In the genomic region with DNA sequence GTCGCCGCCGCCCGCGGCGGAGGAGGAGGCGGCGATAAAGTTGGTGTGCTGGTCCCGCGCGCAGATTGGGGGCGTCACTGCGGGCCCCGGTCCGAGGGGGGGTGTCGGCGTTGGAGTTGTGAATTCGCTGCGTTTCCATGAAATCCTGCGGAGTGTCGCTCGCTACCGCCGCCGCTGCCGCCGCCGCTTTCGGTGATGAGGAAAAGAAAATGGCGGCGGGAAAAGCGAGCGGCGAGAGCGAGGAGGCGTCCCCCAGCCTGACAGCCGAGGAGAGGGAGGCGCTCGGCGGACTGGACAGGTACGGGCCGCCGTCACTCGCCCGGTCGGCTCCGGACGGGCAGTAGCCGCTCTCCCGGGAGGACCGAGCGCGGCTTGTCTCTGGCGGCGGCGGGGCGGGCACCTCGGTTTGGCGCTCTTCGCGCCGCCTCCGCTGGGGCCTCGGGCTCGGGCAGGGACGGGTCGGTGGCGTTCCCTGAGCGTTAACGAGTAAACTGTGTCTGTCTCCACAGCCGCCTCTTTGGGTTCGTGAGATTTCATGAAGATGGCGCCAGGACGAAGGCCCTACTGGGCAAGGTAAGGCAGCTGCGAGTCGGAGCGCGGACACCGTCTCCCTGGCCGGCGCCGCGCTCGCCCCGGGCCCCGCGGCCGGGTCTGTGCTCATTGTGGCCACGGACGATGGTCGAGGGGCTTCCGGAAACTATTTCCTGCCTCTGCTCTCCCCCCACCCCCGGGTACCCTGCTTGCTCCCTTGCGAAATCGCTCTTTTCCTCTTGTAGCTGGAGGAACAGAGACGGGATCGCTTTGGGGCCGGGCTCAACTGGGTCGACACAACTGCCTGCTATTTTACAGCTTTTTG, we compare ENCODE assay signal across 7 cellular contexts. TPM values are rescaled to one million over a fixed set of nuclear protein-coding genes. Genes with fewer than 3 reads are reported as not detected.
A peak's percentile ranks its signal among the peaks of the same experiment; 100 is the strongest.
DNase-seq lines count a peak whose midpoint lies in the region; ATAC-seq and TF ChIP-seq lines count a peak whose summit lies in the region.

No MANE protein-coding gene starts in this region.

- H3K9ac ChIP-seq in adipocyte (ENCODE audit: low read length): peak overlapping the region; percentile 90

- no peak for TF ChIP-seq CTCF in progenitor cell of endocrine pancreas (IDR thresholded peaks at IDR 0.05; ENCODE audit: unreplicated experiment)

- H3K36me3 Mint-ChIP-seq in progenitor cell of endocrine pancreas (ENCODE audit: insufficient read depth): peaks cover 3% of the 10 kb centered on the region

- ATAC-seq in GM18498 (IDR thresholded peaks at IDR 0.05; ENCODE audit: unreplicated experiment) (peak; percentile 14), left cardiac atrium (peak; percentile 40 to 49)

- H3K27ac Mint-ChIP-seq in progenitor cell of endocrine pancreas: peak overlapping the region; percentile 99

- peak overlapping the region; percentile 88 for H3K4me3 ChIP-seq in adipocyte (ENCODE audit: low read length)

- peaks cover 7% of the 10 kb centered on the region for H3K4me1 Mint-ChIP-seq in progenitor cell of endocrine pancreas (ENCODE audit: low read depth)

- peak overlapping the region; percentile 96 for H3K4me3 Mint-ChIP-seq in progenitor cell of endocrine pancreas (ENCODE audit: low read depth)

- DNase-seq in HT-29 (ENCODE audit: low spot score) (peak; percentile 53), SKM-1 treated with dmso at 0.1 percent for 144 hours (lab: John Stamatoyannopoulos, UW; ENCODE audit: unreplicated experiment) (peak; percentile 35), adipocyte (ENCODE audit: low read depth) (peak; percentile 81), left cardiac atrium (peak; percentile 78), progenitor cell of endocrine pancreas (ENCODE audit: low spot score, unreplicated experiment) (peak; percentile 13), NCI-H2029 treated with DMSO at 0.1 percent for 48 hours (lab: John Stamatoyannopoulos, UW) (no peak)

- peaks cover 28% of the 10 kb centered on the region for H3K4me1 ChIP-seq in adipocyte (ENCODE audit: control insufficient read depth, insufficient read depth, low read length)

- H3K9me3 ChIP-seq in adipocyte (ENCODE audit: control insufficient read depth, low read length): no peaks in the 10 kb centered on the region

- H3K36me3 ChIP-seq in adipocyte (ENCODE audit: control insufficient read depth, insufficient read depth, low read length, severe bottlenecking): no peaks in the 10 kb centered on the region

- H3K9me3 Mint-ChIP-seq in progenitor cell of endocrine pancreas (ENCODE audit: low read depth): peaks cover 7% of the 10 kb centered on the region

- no peaks in the 10 kb centered on the region for H3K27me3 Mint-ChIP-seq in progenitor cell of endocrine pancreas

- H3K27me3 ChIP-seq in adipocyte (replicated peaks; ENCODE audit: control insufficient read depth, insufficient read depth, low read length): no peaks in the 10 kb centered on the region

- intact Hi-C loops in left cardiac atrium (cut with DNase I): loop anchor here in 1 of 2 donors (5.0 to 10.0 kb wide), 2 partner anchors 81 to 199 kb away; no protein-coding TSS in a partner anchor

RNA-seq across cellular contexts. Expression of gene KDM6A, which starts 0.7 kb away (rescaled TPM):
- 13.8 and 16.3 TPM in 2 replicates for total RNA-seq in HT-29 (2014; rRNA removed; shearing (Covaris generic))
- total RNA-seq in left cardiac atrium (10 to 100 TPM in 1 of 2 donors, 1 to 10 TPM in 1; 8.8 to 15.3 TPM), progenitor cell of endocrine pancreas (102 and 112 TPM in 2 replicates)

RNA-seq across cellular contexts. Expression of gene DUSP21, which starts 29.8 kb away (rescaled TPM):
- not detected in 2 replicates for total RNA-seq in HT-29 (2014; rRNA removed; shearing (Covaris generic))
- total RNA-seq in left cardiac atrium (not detected), progenitor cell of endocrine pancreas (not detected in 2 replicates)
